In genomic region chr20:47689726-47690125, GRCh38 we compare ENCODE assay signal across 33 cellular contexts.
"Had no signal": no experiment of that assay in that cellular context is flagged by ENCODE, and none has a peak within 500 bp of the region (broad histone marks: within the 10 kb centered on the region; RNA-seq: fewer than 3 reads in every experiment).

No MANE protein-coding gene starts in this region.

- H3K36me3 ChIP-seq: SJSA1 had no signal

- DNase-seq: activated CD4-positive, alpha-beta T cell treated with anti-CD3 and anti-CD28 coated beads, Interleukin-2, amount 10 ng/mL, durations not matched to agents 24 days and 14 days; activated CD4-positive, alpha-beta T cell treated with anti-CD3 and anti-CD28 coated beads, Interleukin-2, amount 50 U/mL, for 48 hours; activated CD4-positive, CD25-positive, alpha-beta regulatory T cell treated with anti-CD3 and anti-CD28 coated beads, Interleukin-2, amount 50 U/mL, for 72 hours; activated CD8-positive, alpha-beta memory T cell treated with anti-CD3 and anti-CD28 coated beads, Interleukin-2, amount 10 ng/mL, durations not matched to agents 7 days and 5 days; activated effector memory CD4-positive, alpha-beta T cell treated with anti-CD3 and anti-CD28 coated beads, Interleukin-2, amount 50 U/mL, for 16 hours; activated naive CD4-positive, alpha-beta T cell treated with Interleukin-2 at 50 U/mL for 16 hours; activated naive CD8-positive, alpha-beta T cell treated with anti-CD3 and anti-CD28 coated beads, Interleukin-2, amount 50 U/mL, for 24 hours; activated T-cell treated with anti-CD3 and anti-CD28 coated beads, Interleukin-2, amount 50 U/mL, for 24 hours; amniotic stem cell; Kasumi-1; KBM-7; NCI-H1048; NCI-H146; NCI-H187 treated with DMSO at 0.1 percent for 48 hours; NCI-H2081 treated with DMSO at 0.1 percent for 48 hours; NCI-H2227 treated with DMSO at 0.1 percent for 48 hours; NCI-H446 treated with DMSO at 0.1 percent for 48 hours; NCI-H526 treated with DMSO at 0.1 percent for 48 hours; NCI-H82; NK-92 treated with Interleukin-12 subunit alpha and Interleukin-12 subunit beta, amount 100 ng/mL, for 24 hours; OCI-M1; Peyer's patch; SHP77; T-helper 9 cell had no signal

- H3K9me3 Mint-ChIP-seq: activated CD4-positive, alpha-beta T cell treated with anti-CD3 and anti-CD28 coated beads, Interleukin-2, amount 10 ng/mL, durations not matched to agents 24 days and 14 days; activated T-cell treated with anti-CD3 and anti-CD28 coated beads, Interleukin-2, amount 50 U/mL, for 24 hours; activated T-helper 1 cell treated with anti-CD3 and anti-CD28 coated beads, Interleukin-12 subunit alpha, Interleukin-12 subunit beta, Interleukin-2, Interleukin-4 antibody, amounts not matched to agents 30 ng/mL and 10 ng/mL and 1 ng/mL, durations not matched to agents 14 hours and 24 hours and 36 hours; central memory CD8-positive, alpha-beta T cell; T-helper 1 cell treated with Interleukin-12 subunit alpha and Interleukin-12 subunit beta and Interleukin-4 antibody, amounts not matched to agents 30 μg/mL and 1 μg/mL, for 36 hours had no signal

- H3K4me3 ChIP-seq: ascending aorta, Peyer's patch, SJSA1 had no signal

- H3K9me3 ChIP-seq: SJSA1 had no signal

- H3K4me3 Mint-ChIP-seq: activated CD4-positive, alpha-beta T cell treated with anti-CD3 and anti-CD28 coated beads, Interleukin-2, amount 10 ng/mL, durations not matched to agents 24 days and 14 days; activated CD8-positive, alpha-beta memory T cell treated with anti-CD3 and anti-CD28 coated beads, Interleukin-2, amount 10 ng/mL, durations not matched to agents 7 days and 5 days; activated naive CD8-positive, alpha-beta T cell treated with anti-CD3 and anti-CD28 coated beads, Interleukin-2, amount 50 U/mL, for 24 hours; activated T-cell treated with anti-CD3 and anti-CD28 coated beads, Interleukin-2, amount 50 U/mL, for 24 hours; activated T-helper 1 cell treated with anti-CD3 and anti-CD28 coated beads, Interleukin-12 subunit alpha, Interleukin-12 subunit beta, Interleukin-2, Interleukin-4 antibody, amounts not matched to agents 30 ng/mL and 10 ng/mL and 1 ng/mL, durations not matched to agents 14 hours and 24 hours and 36 hours; brain; central memory CD8-positive, alpha-beta T cell; T-helper 1 cell treated with Interleukin-12 subunit alpha and Interleukin-12 subunit beta and Interleukin-4 antibody, amounts not matched to agents 30 μg/mL and 1 μg/mL, for 36 hours; WTC11 had no signal

- H3K4me1 ChIP-seq: ascending aorta, Peyer's patch had no signal

- H3K27ac Mint-ChIP-seq: activated CD4-positive, alpha-beta T cell treated with anti-CD3 and anti-CD28 coated beads, Interleukin-2, amount 10 ng/mL, durations not matched to agents 24 days and 14 days; activated CD8-positive, alpha-beta memory T cell treated with anti-CD3 and anti-CD28 coated beads, Interleukin-2, amount 10 ng/mL, durations not matched to agents 7 days and 5 days; activated naive CD4-positive, alpha-beta T cell treated with anti-CD3 and anti-CD28 coated beads, Interleukin-2, amount 50 U/mL, for 72 hours; activated naive CD8-positive, alpha-beta T cell treated with anti-CD3 and anti-CD28 coated beads, Interleukin-2, amount 50 U/mL, for 24 hours; activated T-cell treated with anti-CD3 and anti-CD28 coated beads, Interleukin-2, amount 50 U/mL, for 24 hours; activated T-helper 1 cell treated with anti-CD3 and anti-CD28 coated beads, Interleukin-12 subunit alpha, Interleukin-12 subunit beta, Interleukin-2, Interleukin-4 antibody, amounts not matched to agents 30 ng/mL and 10 ng/mL and 1 ng/mL, durations not matched to agents 14 hours and 24 hours and 36 hours; brain; T-helper 1 cell treated with Interleukin-12 subunit alpha and Interleukin-12 subunit beta and Interleukin-4 antibody, amounts not matched to agents 30 μg/mL and 1 μg/mL, for 36 hours; WTC11 had no signal

- H3K4me1 Mint-ChIP-seq: activated CD4-positive, alpha-beta T cell treated with anti-CD3 and anti-CD28 coated beads, Interleukin-2, amount 10 ng/mL, durations not matched to agents 24 days and 14 days; activated naive CD8-positive, alpha-beta T cell treated with anti-CD3 and anti-CD28 coated beads, Interleukin-2, amount 50 U/mL, for 24 hours; central memory CD8-positive, alpha-beta T cell had no signal

- ATAC-seq: activated CD8-positive, alpha-beta memory T cell treated with anti-CD3 and anti-CD28 coated beads, Interleukin-2, amount 10 ng/mL, durations not matched to agents 7 days and 5 days; activated naive CD4-positive, alpha-beta T cell treated with anti-CD3 and anti-CD28 coated beads, Interleukin-2, amount 50 U/mL, for 72 hours; activated naive CD8-positive, alpha-beta T cell treated with anti-CD3 and anti-CD28 coated beads, Interleukin-2, amount 50 U/mL, for 24 hours; SK-N-SH treated with all-trans-retinoic acid at 6 μM for 48 hours; WTC11 had no signal

- H3K36me3 Mint-ChIP-seq: activated CD8-positive, alpha-beta memory T cell treated with anti-CD3 and anti-CD28 coated beads, Interleukin-2, amount 10 ng/mL, durations not matched to agents 7 days and 5 days had no signal

- H3K27ac ChIP-seq: ascending aorta, Peyer's patch had no signal

- H3K27me3 ChIP-seq: ascending aorta, Peyer's patch, SJSA1 had no signal
